Comparison of ENCODE assay signal across 8 cellular contexts in genomic region chr2:231604685-231605606, GRCh38. TPM values are rescaled to one million over a fixed set of nuclear protein-coding genes. Genes with fewer than 3 reads are reported as not detected.
A peak's percentile ranks its signal among the peaks of the same experiment; 100 is the strongest.
DNase-seq lines count a peak whose midpoint lies in the region; ATAC-seq and TF ChIP-seq lines count a peak whose summit lies in the region.

No MANE protein-coding gene starts in this region.

- CTCF ChIA-PET in CD8-positive, alpha-beta T cell (lab: Charles Lee), result interaction anchor here (0.7 to 12.6 kb wide), 6 partner anchors 8 to 114 kb away, joined by 3 to 199 read pairs (median 4); no protein-coding TSS in a partner anchor

- peak; percentile 76 for ATAC-seq in CD8-positive, alpha-beta T cell
- peak; percentile 86 for ATAC-seq in GM19467 (IDR thresholded peaks at IDR 0.05; ENCODE audit: unreplicated experiment)

- H3K27me3 ChIP-seq in CD8-positive, alpha-beta T cell (ENCODE audit: insufficient read depth, low read length), result no peaks in the 10 kb centered on the region
- H3K27me3 ChIP-seq in endocrine pancreas (ENCODE audit: control insufficient read depth, insufficient read depth, low read length), result no peaks in the 10 kb centered on the region

- intact Hi-C loops in CD8-positive, alpha-beta T cell (cut with DNase I, micrococcal nuclease), result loop anchor here (1.0 to 10.0 kb wide), 8 partner anchors 7 to 710 kb away; partner anchors contain the start of genes COPS7B (in 1 of the 2), NCL (in 1 of the 2), NMUR1 (in 1 of the 2) and PDE6D (in 1 of the 2)

- WGBS in mesodermal cell (ENCODE audit: insufficient coverage in 2 of 2), 2 experiments, result 20 to 21% methylated on average over 50 to 53 of the region's 54 CpGs

- H3K4me1 Mint-ChIP-seq in CD8-positive, alpha-beta T cell (ENCODE audit: low read depth), result peaks cover 7% of the 10 kb centered on the region

- DNase-seq in CD8-positive, alpha-beta T cell, result peak; percentile 90 to 98 (median 93)
- DNase-seq in HPDE6-E6E7 (ENCODE audit: extremely low spot score) (peak; percentile 95), NOMO-1 (lab: John Stamatoyannopoulos, UW; ENCODE audit: unreplicated experiment in 2 of 2) (peak; percentile 75 to 82)
- peak; percentile 93 for DNase-seq in activated CD8-positive, alpha-beta memory T cell treated with anti-CD3 and anti-CD28 coated beads, Interleukin-2, amount 50 U/mL, for 1 hour (ENCODE audit: extremely low read depth)
- DNase-seq in stimulated activated CD8-positive, alpha-beta memory T cell treated with anti-CD3 and anti-CD28 coated beads, Interleukin-15, amount 100 ng/mL, for 1 hour (ENCODE audit: low read depth), result peak; percentile 96

- peak overlapping the region; percentile 32 for H3K27ac Mint-ChIP-seq in CD8-positive, alpha-beta T cell

- no peaks in the 10 kb centered on the region for H3K9me3 ChIP-seq in CD8-positive, alpha-beta T cell (ENCODE audit: low read length)
- H3K9me3 ChIP-seq in endocrine pancreas (ENCODE audit: control insufficient read depth, low read length), result no peaks in the 10 kb centered on the region
- no peaks in the 10 kb centered on the region for H3K9me3 ChIP-seq in mesodermal cell (ENCODE audit: control insufficient read depth, low read length)

- H3K4me3 ChIP-seq in CD8-positive, alpha-beta T cell (ENCODE audit: low read depth, low read length), result peak overlapping the region; percentile 42
- H3K4me3 ChIP-seq in endocrine pancreas (ENCODE audit: control insufficient read depth, insufficient read depth, low read length), result no peak overlapping the region
- peak overlapping the region; percentile 23 for H3K4me3 ChIP-seq in mesodermal cell (ENCODE audit: extremely low read depth, insufficient read depth, low read length, poor library complexity, severe bottlenecking)

- H3K4me1 ChIP-seq in CD8-positive, alpha-beta T cell (ENCODE audit: insufficient read depth, low read length), result peaks cover 12% of the 10 kb centered on the region
- H3K4me1 ChIP-seq in endocrine pancreas (ENCODE audit: control insufficient read depth, insufficient read depth, low read length) (no peaks in the 10 kb centered on the region), mesodermal cell (ENCODE audit: control insufficient read depth, insufficient read depth, low read length, poor library complexity, severe bottlenecking) (peaks cover 26% of the 10 kb centered on the region)

- no peaks in the 10 kb centered on the region for H3K9me3 Mint-ChIP-seq in CD8-positive, alpha-beta T cell

- H3K27ac ChIP-seq in CD8-positive, alpha-beta T cell (ENCODE audit: low read depth, low read length), result peak overlapping the region; percentile 66
- peak overlapping the region; percentile 99 for H3K27ac ChIP-seq in mesodermal cell (ENCODE audit: low read depth, low read length, severe bottlenecking)

- H3K4me3 Mint-ChIP-seq in CD8-positive, alpha-beta T cell, result peak overlapping the region; percentile 69

- H3K36me3 ChIP-seq in CD8-positive, alpha-beta T cell (ENCODE audit: insufficient read depth, low read length), result no peaks in the 10 kb centered on the region
- H3K36me3 ChIP-seq in endocrine pancreas (ENCODE audit: control insufficient read depth, insufficient read depth, low read length), result no peaks in the 10 kb centered on the region
- no peaks in the 10 kb centered on the region for H3K36me3 ChIP-seq in mesodermal cell (ENCODE audit: control insufficient read depth, insufficient read depth, low read length)

- no peak for TF ChIP-seq CTCF in CD8-positive, alpha-beta T cell (IDR thresholded peaks at IDR 0.05)

- POLR2A ChIA-PET in CD8-positive, alpha-beta T cell (lab: Charles Lee), result interaction anchor here (0.7 to 1.3 kb wide), 3 partner anchors 12 to 110 kb away, joined by 3 read pairs; no protein-coding TSS in a partner anchor

- H3K9ac ChIP-seq in endocrine pancreas (ENCODE audit: control insufficient read depth, insufficient read depth, low read length), result peak overlapping the region; percentile 73

- peaks cover 2% of the 10 kb centered on the region for H3K27me3 Mint-ChIP-seq in CD8-positive, alpha-beta T cell (ENCODE audit: low read depth)

- no peaks in the 10 kb centered on the region for H3K36me3 Mint-ChIP-seq in CD8-positive, alpha-beta T cell

RNA-seq across cellular contexts. Expression of gene TEX44, which starts 12.3 kb away (rescaled TPM):
- total RNA-seq in CD8-positive, alpha-beta T cell, result not detected
- polyA plus RNA-seq in mesodermal cell (2013, experiment 1 of 2), result not detected
- polyA plus RNA-seq in mesodermal cell (2013, experiment 2 of 2), result not detected
